Comparison of ENCODE assay signal across 21 cellular contexts in the genomic region with DNA sequence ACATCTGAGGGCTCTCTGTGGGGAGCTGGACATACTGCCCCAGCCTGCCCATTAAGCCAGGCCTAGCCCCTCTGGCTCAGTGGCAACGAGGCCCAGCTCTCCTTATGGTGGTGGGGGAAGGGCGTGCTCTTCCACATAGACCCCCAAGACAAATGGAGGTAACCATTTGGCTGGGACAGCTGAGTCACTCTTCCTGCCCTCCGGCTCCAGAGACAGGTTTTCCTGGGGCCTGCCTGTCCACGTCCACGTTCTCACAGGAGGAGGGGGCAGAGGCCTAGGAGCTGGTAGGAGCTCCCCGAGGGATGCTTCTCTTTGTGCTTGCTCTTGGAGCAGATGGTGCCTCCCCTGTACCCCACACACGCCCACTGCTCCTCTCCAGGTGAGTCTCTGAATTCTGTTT.
"Had no signal": no experiment of that assay in that cellular context is flagged by ENCODE, and none has a peak within 500 bp of the region (broad histone marks: within the 10 kb centered on the region; RNA-seq: fewer than 3 reads in every experiment).

No MANE protein-coding gene starts in this region.

- H3K27ac ChIP-seq: hepatocyte had no signal

- H3K4me3 ChIP-seq: hepatocyte, mucosa of descending colon, right atrium auricular region had no signal

- H3K27ac Mint-ChIP-seq: activated B cell treated with CpG ODN at 0.5 μM for 24 hours; activated CD8-positive, alpha-beta T cell treated with anti-CD3 and anti-CD28 coated beads, Interleukin-2, amount 10 ng/mL, durations not matched to agents 7 days and 5 days; activated naive CD8-positive, alpha-beta T cell treated with anti-CD3 and anti-CD28 coated beads for 36 hours; natural killer cell; T-helper 2 cell treated with Interferon-gamma antibody and Interleukin-4, amounts not matched to agents 5 μg/mL and 100 μg/mL, for 36 hours; type B pancreatic cell had no signal

- H3K4me3 Mint-ChIP-seq: activated B cell treated with CpG ODN at 0.5 μM for 24 hours; activated CD8-positive, alpha-beta T cell treated with anti-CD3 and anti-CD28 coated beads, Interleukin-2, amount 10 ng/mL, durations not matched to agents 7 days and 5 days; activated naive CD8-positive, alpha-beta T cell treated with anti-CD3 and anti-CD28 coated beads for 36 hours; brain; effector memory CD8-positive, alpha-beta T cell; natural killer cell; stimulated activated naive CD8-positive, alpha-beta T cell treated with anti-CD3 and anti-CD28 coated beads, Interleukin-15, amount 100 ng/mL, for 72 hours; T-helper 2 cell treated with Interferon-gamma antibody and Interleukin-4, amounts not matched to agents 5 μg/mL and 100 μg/mL, for 36 hours; type B pancreatic cell had no signal

- H3K27me3 ChIP-seq: hepatocyte, right atrium auricular region had no signal

- H3K27me3 Mint-ChIP-seq: activated B cell treated with CpG ODN at 0.5 μM for 24 hours; activated naive CD8-positive, alpha-beta T cell treated with anti-CD3 and anti-CD28 coated beads for 36 hours; stimulated activated naive CD8-positive, alpha-beta T cell treated with anti-CD3 and anti-CD28 coated beads, Interleukin-15, amount 100 ng/mL, for 72 hours; type B pancreatic cell had no signal

- H3K4me1 Mint-ChIP-seq: activated naive CD8-positive, alpha-beta T cell treated with anti-CD3 and anti-CD28 coated beads for 36 hours; natural killer cell; stimulated activated naive CD8-positive, alpha-beta T cell treated with anti-CD3 and anti-CD28 coated beads, Interleukin-15, amount 100 ng/mL, for 72 hours had no signal

- ATAC-seq: activated CD8-positive, alpha-beta T cell treated with anti-CD3 and anti-CD28 coated beads, Interleukin-2, amount 10 ng/mL, durations not matched to agents 7 days and 5 days; effector memory CD8-positive, alpha-beta T cell; left lobe of liver; mucosa of descending colon; natural killer cell; stimulated activated naive CD8-positive, alpha-beta T cell treated with anti-CD3 and anti-CD28 coated beads, Interleukin-15, amount 100 ng/mL, for 72 hours had no signal

- H3K36me3 ChIP-seq: right atrium auricular region had no signal

- DNase-seq: activated B cell treated with CpG ODN at 0.5 μM for 24 hours; activated CD4-positive, alpha-beta T cell treated with anti-CD3 and anti-CD28 coated beads for 48 hours; activated CD8-positive, alpha-beta memory T cell treated with anti-CD3 and anti-CD28 coated beads, Interleukin-2, amount 50 U/mL, for 4 hours; activated CD8-positive, alpha-beta T cell treated with anti-CD3 and anti-CD28 coated beads, Interleukin-2, amount 10 ng/mL, durations not matched to agents 7 days and 5 days; activated gamma-delta T cell treated with Interleukin-2 at 50 U/mL for 16 hours; activated naive CD8-positive, alpha-beta T cell treated with anti-CD3 and anti-CD28 coated beads for 36 hours; activated T-cell treated with anti-CD3 and anti-CD28 coated beads, Interleukin-2, amount 50 U/mL, for 48 hours; cortex of kidney; effector memory CD8-positive, alpha-beta T cell; mucosa of descending colon; natural killer cell; nucleus accumbens; posterior cingulate gyrus; stimulated activated naive CD8-positive, alpha-beta T cell treated with anti-CD3 and anti-CD28 coated beads, Interleukin-15, amount 100 ng/mL, for 72 hours; SW 1271 had no signal

- H3K36me3 Mint-ChIP-seq: activated naive CD8-positive, alpha-beta T cell treated with anti-CD3 and anti-CD28 coated beads for 36 hours; natural killer cell had no signal
